Comparison of ENCODE assay signal across 2 cellular contexts in the genomic region with DNA sequence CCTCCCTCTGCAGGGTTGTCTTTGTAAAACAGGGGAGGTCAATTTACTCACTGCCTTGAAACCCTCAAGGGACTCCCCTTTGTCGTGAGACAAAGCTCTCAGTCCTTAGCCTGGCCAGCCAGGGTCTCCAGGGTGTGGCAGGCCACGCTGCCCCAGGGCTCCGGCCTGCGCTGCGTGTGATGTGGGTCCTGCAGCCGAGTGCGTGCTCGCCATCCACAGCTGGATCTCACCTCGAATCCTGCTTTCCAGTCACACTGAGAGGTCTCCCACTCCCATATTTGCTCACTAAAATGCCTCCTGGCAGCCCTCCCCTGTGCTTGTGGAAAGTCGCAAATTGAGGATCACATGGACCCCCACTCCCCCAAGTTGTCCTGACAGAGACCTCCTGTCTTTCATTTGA.
TF ChIP-seq lines count a peak whose summit lies in the region.

No MANE protein-coding gene starts in this region.

TF ChIP-seq in K562, 482 proteins besides CTCF, POLR2A, EP300 and RAD21:
- peak; percentile 48; the same call in 1 of the 2 replicates for TF ChIP-seq POLR2G (IDR thresholded peaks at IDR 0.05; ENCODE audit: low read depth, low read length)
- no peak for TF ChIP-seq ZNF174 (CRISPR knock-in tag; IDR thresholded peaks at IDR 0.05)

TF ChIP-seq in GM12891, 5 proteins besides CTCF, POLR2A, EP300 and RAD21:
- no peak for TF ChIP-seq POLR2AphosphoS5 (IDR thresholded peaks at IDR 0.05; ENCODE audit: low read depth, low read length)
- no peak for TF ChIP-seq TAF1 (IDR thresholded peaks at IDR 0.05; ENCODE audit: low read depth, low read length)
- no peak for TF ChIP-seq SPI1 (IDR thresholded peaks at IDR 0.05; ENCODE audit: low read depth, low read length)
- TF ChIP-seq POU2F2 (IDR thresholded peaks at IDR 0.05; ENCODE audit: low read depth, low read length) = no peak
- TF ChIP-seq PAX5 (IDR thresholded peaks at IDR 0.05; ENCODE audit: insufficient read depth, low read length, severe bottlenecking) = no peak
